1 cellular context compared by ENCODE assay signal in the genomic region with DNA sequence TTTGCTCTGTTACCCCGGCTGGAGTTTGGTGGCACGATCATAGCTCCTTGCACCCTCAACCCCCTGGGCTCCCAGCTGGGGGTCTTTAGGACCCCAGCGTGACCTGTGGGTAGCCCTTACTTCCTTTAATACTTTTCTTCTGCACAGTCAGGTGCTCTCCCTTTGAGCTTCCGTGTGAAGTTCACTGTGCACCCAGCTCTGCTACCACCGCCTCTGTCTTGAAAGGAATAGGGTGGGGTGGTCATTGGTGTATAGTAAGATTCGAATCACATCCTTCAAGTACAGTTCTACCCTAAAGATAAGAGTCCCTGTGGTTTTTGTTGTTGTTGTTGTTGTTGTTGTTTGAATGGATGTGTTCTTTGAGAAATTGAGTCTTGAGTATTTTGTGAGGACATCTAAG.
TF ChIP-seq lines count a peak whose summit lies in the region.

No MANE protein-coding gene starts in this region.

TF ChIP-seq in HCT116, 20 proteins besides CTCF, POLR2A, EP300 and RAD21 (continued from another document):
- TF ChIP-seq, protein P1, sequence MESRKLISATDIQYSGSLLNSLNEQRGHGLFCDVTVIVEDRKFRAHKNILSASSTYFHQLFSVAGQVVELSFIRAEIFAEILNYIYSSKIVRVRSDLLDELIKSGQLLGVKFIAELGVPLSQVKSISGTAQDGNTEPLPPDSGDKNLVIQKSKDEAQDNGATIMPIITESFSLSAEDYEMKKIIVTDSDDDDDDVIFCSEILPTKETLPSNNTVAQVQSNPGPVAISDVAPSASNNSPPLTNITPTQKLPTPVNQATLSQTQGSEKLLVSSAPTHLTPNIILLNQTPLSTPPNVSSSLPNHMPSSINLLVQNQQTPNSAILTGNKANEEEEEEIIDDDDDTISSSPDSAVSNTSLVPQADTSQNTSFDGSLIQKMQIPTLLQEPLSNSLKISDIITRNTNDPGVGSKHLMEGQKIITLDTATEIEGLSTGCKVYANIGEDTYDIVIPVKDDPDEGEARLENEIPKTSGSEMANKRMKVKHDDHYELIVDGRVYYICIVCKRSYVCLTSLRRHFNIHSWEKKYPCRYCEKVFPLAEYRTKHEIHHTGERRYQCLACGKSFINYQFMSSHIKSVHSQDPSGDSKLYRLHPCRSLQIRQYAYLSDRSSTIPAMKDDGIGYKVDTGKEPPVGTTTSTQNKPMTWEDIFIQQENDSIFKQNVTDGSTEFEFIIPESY (IDR thresholded peaks at IDR 0.05; ENCODE audit: extremely low read depth, insufficient replicate concordance, low read length): no peak
- no peak for TF ChIP-seq ELF1 (IDR thresholded peaks at IDR 0.05; ENCODE audit: borderline replicate concordance, low read depth)
TF ChIP-seq in HCT116: peak in this region for 0.
